14 cellular contexts compared by ENCODE assay signal in the genomic region with DNA sequence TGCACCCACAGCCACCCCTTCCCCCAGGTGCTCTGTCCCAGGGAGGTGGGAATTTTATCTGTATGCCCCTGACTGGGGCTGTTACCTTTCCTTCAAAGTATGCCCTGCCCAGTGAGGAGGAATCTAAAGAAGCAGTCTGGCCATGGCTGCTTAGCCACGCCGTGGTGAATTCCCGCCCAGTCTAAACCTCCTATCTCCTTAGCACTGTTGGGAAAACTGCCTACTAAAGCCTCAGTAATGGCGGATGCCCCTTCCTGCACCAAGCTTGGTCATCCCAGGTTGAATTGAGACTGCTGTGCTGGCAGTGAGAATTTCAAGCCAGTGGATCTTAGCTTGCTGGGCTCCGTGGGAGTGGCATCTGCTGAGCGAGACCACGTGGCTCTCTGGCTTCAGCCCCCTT.
"Had no signal": no experiment of that assay in that cellular context is flagged by ENCODE, and none has a peak within 500 bp of the region (broad histone marks: within the 10 kb centered on the region; RNA-seq: fewer than 3 reads in every experiment).

No MANE protein-coding gene starts in this region.

- FAIRE-seq: bronchial epithelial cell had no signal

- H3K27me3 ChIP-seq: testis, upper lobe of left lung had no signal

- ATAC-seq: left ventricle myocardium superior, psoas muscle, right cardiac atrium had no signal

- H3K4me1 ChIP-seq: esophagus squamous epithelium, testis, upper lobe of left lung had no signal

- H3K27ac Mint-ChIP-seq: activated B cell treated with CpG ODN at 0.5 μM for 24 hours; activated CD4-positive, alpha-beta memory T cell treated with anti-CD3 and anti-CD28 coated beads, Interleukin-2, amount 10 ng/mL, durations not matched to agents 7 days and 5 days; dendritic cell treated with granulocyte-macrophage colony-stimulating factor and Interleukin-4, amounts not matched to agents 40 ng/mL and 50 ng/mL, for 4 days had no signal

- H3K4me3 Mint-ChIP-seq: activated B cell treated with CpG ODN at 0.5 μM for 24 hours had no signal

- H3K27ac ChIP-seq: esophagus squamous epithelium, psoas muscle, skin epidermis, testis, upper lobe of left lung had no signal

- H3K9me3 ChIP-seq: psoas muscle, testis, upper lobe of left lung had no signal

- DNase-seq: activated B cell treated with CpG ODN at 0.5 μM for 24 hours; cerebellar nuclear complex; effector CD8-positive, alpha-beta T cell; esophagus squamous epithelium; left ventricle myocardium superior; psoas muscle; right cardiac atrium; T-helper 9 cell; testis had no signal

- H3K36me3 ChIP-seq: upper lobe of left lung had no signal

- H3K4me1 Mint-ChIP-seq: activated B cell treated with CpG ODN at 0.5 μM for 24 hours had no signal

- H3K4me3 ChIP-seq: esophagus squamous epithelium, psoas muscle, skin epidermis, testis, upper lobe of left lung had no signal
